Comparison of ENCODE assay signal across 19 cellular contexts in genomic region chr2:179818546-179818945, GRCh38. TPM values are rescaled to one million over a fixed set of nuclear protein-coding genes. Genes with fewer than 3 reads are reported as not detected.
A peak's percentile ranks its signal among the peaks of the same experiment; 100 is the strongest.
DNase-seq lines count a peak whose midpoint lies in the region; ATAC-seq and TF ChIP-seq lines count a peak whose summit lies in the region.
"Had no signal": no experiment of that assay in that cellular context is flagged by ENCODE, and none has a peak within 500 bp of the region (broad histone marks: within the 10 kb centered on the region; RNA-seq: fewer than 3 reads in every experiment).

No MANE protein-coding gene starts in this region.

- no peak for ATAC-seq in HG02840 (IDR thresholded peaks at IDR 0.05; ENCODE audit: low FRiP score, unreplicated experiment)
- ATAC-seq in HG03521 (IDR thresholded peaks at IDR 0.05; ENCODE audit: unreplicated experiment), result no peak
- no peak for ATAC-seq in GM21717 (IDR thresholded peaks at IDR 0.05; ENCODE audit: unreplicated experiment)
- ATAC-seq: Panc1 had no signal

- TF ChIP-seq CTCF in astrocyte of the spinal cord (IDR thresholded peaks at IDR 0.05; ENCODE audit: low read depth, low read length), result no peak

- peak; percentile 9 for DNase-seq in Caki2 (ENCODE audit: low read depth)
- peak; percentile 71 for DNase-seq in LHCN-M2 (ENCODE audit: low read depth)
- DNase-seq in astrocyte of the spinal cord (ENCODE audit: low read depth, low spot score), result peak; percentile 46
- peak; percentile 71 for DNase-seq in islet precursor cell
- DNase-seq in activated T-cell treated with anti-CD3 and anti-CD28 coated beads, Interleukin-2, amount 50 U/mL, for 48 hours, result no peak
- DNase-seq: activated CD4-positive, alpha-beta T cell treated with anti-CD3 and anti-CD28 coated beads for 48 hours; activated gamma-delta T cell treated with Interleukin-2 at 50 U/mL for 16 hours; aorta; CD4-positive, alpha-beta memory T cell; DMS79 treated with DMSO at 0.1 percent for 48 hours; NCI-H1417 treated with DMSO at 0.1 percent for 48 hours; small intestine; stimulated activated CD4-positive, alpha-beta T cell treated with anti-CD3 and anti-CD28 coated beads, Interleukin-4, amount 100 ng/mL, for 24 hours; SW 1271 had no signal

- in situ Hi-C loops in Caki2 (cut with HindIII; ENCODE audit: low pct_unique_long_range_greater_than_20kb, low sequenced_read_pairs), result no loop called here
- in situ Hi-C loops in astrocyte of the spinal cord (cut with HindIII; ENCODE audit: low sequenced_read_pairs), result no loop called here

- H3K4me3 ChIP-seq in astrocyte of the spinal cord (ENCODE audit: low read depth, low read length), result no peak overlapping the region
- H3K4me3 ChIP-seq: coronary artery had no signal

RNA-seq across cellular contexts. Expression of gene ZNF385B, which starts 42.9 kb away (rescaled TPM):
- total RNA-seq in Caki2 (2014; rRNA removed; shearing (Covaris generic); ENCODE audit: low replicate concordance), result not detected in 2 replicates
- 0.13 and 0.17 TPM in 2 replicates for total RNA-seq in LHCN-M2 (2014; rRNA removed)
- polyA plus RNA-seq in LHCN-M2 (2012), result 0.23 TPM
- total RNA-seq: CD4-positive, alpha-beta memory T cell had no signal
- polyA plus RNA-seq: CD4-positive, alpha-beta memory T cell had no signal

Comparison
In these comparisons a context has a peak if more than half of its experiments do, and no peak if none do; other contexts are left out.
1. DNase-seq: peak in Caki2 (single experiment), LHCN-M2 (single experiment), astrocyte of the spinal cord (single experiment) and islet precursor cell (single experiment); none in activated T-cell treated with anti-CD3 and anti-CD28 coated beads, Interleukin-2, amount 50 U/mL, for 48 hours (0 of 2).